Comparison of ENCODE assay signal across 10 cellular contexts in the genomic region with DNA sequence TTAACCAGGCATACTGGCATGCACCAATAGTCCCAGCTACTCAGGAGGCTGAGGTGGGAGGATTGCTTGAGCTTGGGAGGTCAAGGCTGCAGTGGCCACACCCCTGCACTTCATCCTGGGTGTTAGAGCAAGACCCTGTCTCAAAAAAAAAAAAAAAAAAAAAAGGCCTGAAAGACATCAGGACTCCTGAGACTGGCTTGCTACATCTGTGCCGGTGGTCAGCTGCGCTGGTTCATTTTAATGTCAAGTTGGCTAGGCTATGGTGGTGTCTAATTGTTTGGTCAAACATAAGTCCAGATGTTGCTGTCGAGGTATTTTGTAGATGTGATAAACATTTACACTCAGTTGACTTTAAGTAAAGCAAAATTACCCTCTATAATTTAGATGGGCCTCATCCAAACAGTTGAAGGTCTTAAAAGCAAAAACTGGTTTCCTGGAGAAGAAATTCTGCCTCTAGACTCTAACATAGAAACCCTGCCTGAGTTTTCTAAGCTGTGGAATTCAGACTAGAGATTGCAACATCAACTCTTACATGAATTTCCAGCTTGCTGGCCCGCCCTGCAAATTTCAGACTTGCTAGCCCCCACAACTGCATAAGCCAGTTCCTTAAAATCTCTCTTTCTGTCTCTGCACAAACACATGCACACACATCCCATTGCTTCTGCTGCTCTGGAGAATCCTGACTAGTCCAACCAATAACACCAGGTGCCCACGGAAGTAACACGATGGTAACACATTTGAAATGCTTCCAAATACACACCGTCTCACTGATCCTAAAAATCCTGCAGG. TPM values are rescaled to one million over a fixed set of nuclear protein-coding genes. Genes with fewer than 3 reads are reported as not detected.
DNase-seq lines count a peak whose midpoint lies in the region; ATAC-seq and TF ChIP-seq lines count a peak whose summit lies in the region.
"Had no signal": no experiment of that assay in that cellular context is flagged by ENCODE, and none has a peak within 500 bp of the region (broad histone marks: within the 10 kb centered on the region; RNA-seq: fewer than 3 reads in every experiment).

No MANE protein-coding gene starts in this region.

- 69 to 76% (median 71%) methylated on average over 7 of the region's 7 CpGs for WGBS in heart left ventricle, 4 donors

- H3K36me3 ChIP-seq in adipocyte (ENCODE audit: control insufficient read depth, insufficient read depth, low read length, severe bottlenecking) (peaks cover 6% of the 10 kb centered on the region), heart left ventricle (peaks cover 0 to 5% (median 0%) of the 10 kb centered on the region in 9 donors), skeletal muscle tissue (ENCODE audit: control insufficient read depth in 3 of 3, insufficient read depth in 3 of 3, low read length in 3 of 3) (no peaks in the 10 kb centered on the region)

- peaks cover 53% of the 10 kb centered on the region for H3K36me3 Mint-ChIP-seq in HFFc6 (ENCODE audit: low read depth)
- H3K36me3 Mint-ChIP-seq: naive thymus-derived CD8-positive, alpha-beta T cell had no signal

- TF ChIP-seq CTCF in HFFc6 (IDR thresholded peaks at IDR 0.05): no peak
- no peak for TF ChIP-seq CTCF in heart left ventricle (IDR thresholded peaks at IDR 0.05)

- peak overlapping the region in 11 of 12 donors; percentile 9 to 94 (median 88) for H3K27ac ChIP-seq in heart left ventricle
- peak overlapping the region; percentile 94 for H3K27ac ChIP-seq in skeletal muscle tissue (ENCODE audit: low read depth, low read length)

- peak overlapping the region; percentile 99 for H3K27ac Mint-ChIP-seq in HFFc6

- H3K27me3 Mint-ChIP-seq in HFFc6 (ENCODE audit: insufficient read depth): peaks cover 8% of the 10 kb centered on the region

- H3K4me3 ChIP-seq in adipocyte (ENCODE audit: low read length): peak overlapping the region; percentile 65
- no peak overlapping the region for H3K4me3 ChIP-seq in heart left ventricle
- H3K4me3 ChIP-seq in skeletal muscle tissue (ENCODE audit: low read length in 3 of 3): peak overlapping the region in 1 of 3 donors; percentile 5
- H3K4me3 ChIP-seq: MG63 had no signal

- intact Hi-C loops in heart left ventricle (cut with DNase I): no loop called here
- intact Hi-C loops in posterior cingulate gyrus (cut with DNase I): no loop called here

- no peaks in the 10 kb centered on the region for H3K9me3 ChIP-seq in adipocyte (ENCODE audit: control insufficient read depth, low read length)
- no peaks in the 10 kb centered on the region for H3K9me3 ChIP-seq in heart left ventricle
- H3K9me3 ChIP-seq in skeletal muscle tissue (ENCODE audit: control insufficient read depth in 3 of 3, low read length in 3 of 3): no peaks in the 10 kb centered on the region
- H3K9me3 ChIP-seq: MG63 had no signal

- H3K27me3 ChIP-seq in adipocyte (replicated peaks; ENCODE audit: control insufficient read depth, insufficient read depth, low read length) (no peaks in the 10 kb centered on the region), heart left ventricle (no peaks in the 10 kb centered on the region), skeletal muscle tissue (ENCODE audit: control insufficient read depth in 3 of 3, insufficient read depth in 3 of 3, low read length in 3 of 3) (no peaks in the 10 kb centered on the region)
- H3K27me3 ChIP-seq: MG63 had no signal

- H3K4me1 Mint-ChIP-seq in HFFc6 (ENCODE audit: low read depth): peaks cover 94% of the 10 kb centered on the region

- H3K4me3 Mint-ChIP-seq in HFFc6: peak overlapping the region; percentile 56
- H3K4me3 Mint-ChIP-seq: naive thymus-derived CD8-positive, alpha-beta T cell had no signal

- H3K4me1 ChIP-seq in adipocyte (ENCODE audit: control insufficient read depth, insufficient read depth, low read length): peaks cover 84% of the 10 kb centered on the region
- peaks cover 0 to 78% (median 44%) of the 10 kb centered on the region in 12 donors for H3K4me1 ChIP-seq in heart left ventricle
- peaks cover 31 to 51% (median 41%) of the 10 kb centered on the region in 3 donors for H3K4me1 ChIP-seq in skeletal muscle tissue (ENCODE audit: control insufficient read depth in 3 of 3, insufficient read depth in 3 of 3, low read length in 3 of 3)

- H3K9ac ChIP-seq in adipocyte (ENCODE audit: low read length) (peak overlapping the region; percentile 87), skeletal muscle tissue (ENCODE audit: low read depth in 1 of 3, low read length in 3 of 3) (no peak overlapping the region)

- TF ChIP-seq POLR2A in heart left ventricle (IDR thresholded peaks at IDR 0.05): no peak

- peak in 3 of 4 donors; percentile 1 to 27 (median 3) for ATAC-seq in heart left ventricle
- ATAC-seq in HG03108 (IDR thresholded peaks at IDR 0.05; ENCODE audit: unreplicated experiment): no peak
- ATAC-seq: naive thymus-derived CD8-positive, alpha-beta T cell had no signal

- no peaks in the 10 kb centered on the region for H3K9me3 Mint-ChIP-seq in HFFc6
- H3K9me3 Mint-ChIP-seq: naive thymus-derived CD8-positive, alpha-beta T cell had no signal

- DNase-seq in HFFc6: peak; percentile 56
- peak; percentile 89 for DNase-seq in adipocyte (ENCODE audit: low read depth)
- DNase-seq in heart left ventricle: peak in 2 of 5 donors; percentile 47 to 56
- no peak for DNase-seq in NCI-H748 (lab: John Stamatoyannopoulos, UW; ENCODE audit: unreplicated experiment)
- DNase-seq in pons (ENCODE audit: low spot score): no peak
- DNase-seq in posterior cingulate gyrus: no peak
- DNase-seq: naive thymus-derived CD8-positive, alpha-beta T cell had no signal

RNA-seq across cellular contexts. Expression of gene MYOF, which starts 18.2 kb away (rescaled TPM):
- 100 to 1,000 TPM; 401 to 553 (median 530) TPM for total RNA-seq in HFFc6 (2021; fragmentation: NEBNext Ultra II Directional; extraction: Animal tissue kit (Norgen Biotek cat#: 25700))
- total RNA-seq in heart left ventricle (10 to 100 TPM; 16.0 to 64.5 (median 37.2) TPM), skeletal muscle tissue (45.4 TPM)
- polyA plus RNA-seq in heart left ventricle: 10 to 100 TPM; 13.2 to 14.7 TPM
- polyA plus RNA-seq: naive thymus-derived CD8-positive, alpha-beta T cell had no signal

RNA-seq across cellular contexts. Expression of gene CEP55, which starts 32.5 kb away (rescaled TPM):
- 10 to 100 TPM; 21.6 to 55.3 (median 48.1) TPM for total RNA-seq in HFFc6 (2021; fragmentation: NEBNext Ultra II Directional; extraction: Animal tissue kit (Norgen Biotek cat#: 25700))
- total RNA-seq in heart left ventricle: 1 to 10 TPM in 2 of 9 donors, under 1 TPM in 3, not detected in 4; 0.25 to 7.3 (median 0.79) TPM
- under 1 TPM in 1 of 2 donors, not detected in 1; 0.19 TPM for polyA plus RNA-seq in heart left ventricle
- total RNA-seq in skeletal muscle tissue: 4.7 TPM
- total RNA-seq: naive thymus-derived CD8-positive, alpha-beta T cell had no signal
- polyA plus RNA-seq: naive thymus-derived CD8-positive, alpha-beta T cell had no signal

Comparison
In these comparisons a context has a peak if more than half of its experiments do, and no peak if none do; other contexts are left out.
1. DNase-seq: peak in HFFc6 (single experiment) and adipocyte (single experiment); none in NCI-H748 (single experiment), pons (single experiment) and posterior cingulate gyrus (0 of 10).